Comparison of ENCODE assay signal across 25 cellular contexts in the genomic region with DNA sequence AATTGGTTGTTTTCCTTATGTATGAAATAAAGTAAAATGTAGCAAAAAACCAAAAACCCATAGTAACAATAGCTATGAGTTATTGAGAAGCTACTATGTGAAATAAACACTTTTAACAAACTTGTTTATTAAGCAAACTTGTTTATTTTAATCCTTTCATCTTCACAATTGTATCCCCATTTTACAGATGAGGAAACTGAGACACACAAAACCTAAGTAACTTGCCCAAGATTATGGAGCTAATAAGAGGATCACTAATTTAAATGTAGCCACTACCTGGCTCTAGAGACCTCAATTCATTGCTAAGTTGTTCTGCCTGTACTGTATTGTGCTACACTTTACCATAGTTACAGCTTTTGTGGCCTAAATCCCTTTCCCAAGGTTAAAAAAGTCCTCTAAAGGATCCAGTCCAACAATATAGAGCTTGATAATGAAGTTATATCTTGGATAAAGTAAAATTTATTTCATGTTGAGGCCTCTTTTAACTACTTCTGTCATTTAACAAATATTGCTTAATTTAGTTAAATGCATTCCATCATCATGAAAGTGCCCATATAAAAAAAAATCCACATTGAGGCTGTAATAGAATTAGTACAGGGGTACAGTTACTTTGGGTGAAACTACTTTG.
"Had no signal": no experiment of that assay in that cellular context is flagged by ENCODE, and none has a peak within 500 bp of the region (broad histone marks: within the 10 kb centered on the region; RNA-seq: fewer than 3 reads in every experiment).

No MANE protein-coding gene starts in this region.

- H3K36me3 ChIP-seq: colonic mucosa, gastroesophageal sphincter, neutrophil, pancreas, thoracic aorta, tibial nerve, upper lobe of left lung had no signal

- ATAC-seq: esophagus mucosa; left colon; natural killer cell; stimulated activated naive B cell treated with anti-CD40 and anti-IgM and Interleukin-4, amounts not matched to agents 10 μg/mL and 1 μg/mL and 100 μg/mL, for 72 hours had no signal

- H3K27ac ChIP-seq: colonic mucosa, epithelial cell of prostate, neutrophil, pancreas, thoracic aorta, tibial nerve, upper lobe of left lung had no signal

- DNase-seq: colonic mucosa; effector CD8-positive, alpha-beta T cell; foreskin fibroblast; hypothalamus; immature natural killer cell; islet precursor cell; left colon; natural killer cell; small intestine; stimulated activated CD4-positive, alpha-beta T cell treated with anti-CD3 and anti-CD28 coated beads, Interleukin-15, amount 100 ng/mL, for 24 hours; stimulated activated CD4-positive, alpha-beta T cell treated with anti-CD3 and anti-CD28 coated beads, Interleukin-2, amount 100 ng/mL, for 48 hours; stimulated activated naive B cell treated with anti-CD40 and anti-IgM and Interleukin-4, amounts not matched to agents 10 μg/mL and 1 μg/mL and 100 μg/mL, for 72 hours had no signal

- H3K4me1 ChIP-seq: colonic mucosa, tibial nerve, upper lobe of left lung had no signal

- H3K27me3 ChIP-seq: colonic mucosa, gastroesophageal sphincter, pancreas, tibial nerve, upper lobe of left lung had no signal

- H3K9me3 Mint-ChIP-seq: dendritic cell treated with granulocyte-macrophage colony-stimulating factor and Interleukin-4, amounts not matched to agents 40 ng/mL and 50 ng/mL, for 4 days; endodermal cell; immature natural killer cell; memory B cell; natural killer cell; stimulated activated naive CD8-positive, alpha-beta T cell treated with anti-CD3 and anti-CD28 coated beads, Interleukin-15, Interleukin-2, amounts not matched to agents 100 ng/mL and 50 ng/mL, for 24 hours had no signal

- H3K4me1 Mint-ChIP-seq: immature natural killer cell; memory B cell; natural killer cell; stimulated activated naive B cell treated with anti-CD40 and anti-IgM and Interleukin-4, amounts not matched to agents 10 μg/mL and 1 μg/mL and 100 μg/mL, for 72 hours had no signal

- H3K36me3 Mint-ChIP-seq: immature natural killer cell, memory B cell, natural killer cell had no signal

- H3K27ac Mint-ChIP-seq: dendritic cell treated with granulocyte-macrophage colony-stimulating factor and Interleukin-4, amounts not matched to agents 40 ng/mL and 50 ng/mL, for 4 days; endodermal cell; immature natural killer cell; memory B cell; natural killer cell; stimulated activated naive B cell treated with anti-CD40 and anti-IgM and Interleukin-4, amounts not matched to agents 10 μg/mL and 1 μg/mL and 100 μg/mL, for 72 hours; stimulated activated naive CD8-positive, alpha-beta T cell treated with anti-CD3 and anti-CD28 coated beads, Interleukin-15, Interleukin-2, amounts not matched to agents 100 ng/mL and 50 ng/mL, for 24 hours had no signal

- H3K4me3 Mint-ChIP-seq: dendritic cell treated with granulocyte-macrophage colony-stimulating factor and Interleukin-4, amounts not matched to agents 40 ng/mL and 50 ng/mL, for 4 days; endodermal cell; immature natural killer cell; memory B cell; natural killer cell; stimulated activated naive B cell treated with anti-CD40 and anti-IgM and Interleukin-4, amounts not matched to agents 10 μg/mL and 1 μg/mL and 100 μg/mL, for 72 hours; stimulated activated naive CD8-positive, alpha-beta T cell treated with anti-CD3 and anti-CD28 coated beads, Interleukin-15, Interleukin-2, amounts not matched to agents 100 ng/mL and 50 ng/mL, for 24 hours had no signal

- H3K9me3 ChIP-seq: colonic mucosa, gastroesophageal sphincter, neutrophil, pancreas, thoracic aorta, tibial nerve, upper lobe of left lung had no signal

- H3K4me3 ChIP-seq: colonic mucosa, gastroesophageal sphincter, lung, pancreas, thoracic aorta, tibial nerve, upper lobe of left lung had no signal
